15 cellular contexts compared by ENCODE assay signal in the genomic region with DNA sequence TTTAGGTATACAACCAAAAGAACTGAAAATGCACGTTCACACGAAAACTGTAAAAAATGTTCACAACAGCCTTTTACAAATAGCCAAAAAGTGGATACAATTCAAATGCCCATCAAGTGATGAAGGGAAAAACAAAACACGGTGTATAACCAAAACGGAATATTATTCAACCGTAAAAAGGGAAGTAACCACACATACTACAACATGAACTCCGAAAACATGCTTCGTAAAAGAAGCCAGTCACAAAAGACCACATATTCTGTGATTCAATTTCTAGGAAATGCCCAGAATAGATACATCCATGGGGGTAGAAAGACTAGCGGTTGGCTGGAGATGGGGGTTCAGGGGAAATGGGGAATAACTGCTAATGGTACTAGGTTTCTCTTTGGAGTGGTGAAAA.
DNase-seq lines count a peak whose midpoint lies in the region; ATAC-seq and TF ChIP-seq lines count a peak whose summit lies in the region.
"Had no signal": no experiment of that assay in that cellular context is flagged by ENCODE, and none has a peak within 500 bp of the region (broad histone marks: within the 10 kb centered on the region; RNA-seq: fewer than 3 reads in every experiment).

No MANE protein-coding gene starts in this region.

- H3K9me3 Mint-ChIP-seq in memory B cell (no peaks in the 10 kb centered on the region), GM23338 (no peaks in the 10 kb centered on the region)
- no peaks in the 10 kb centered on the region for H3K9me3 Mint-ChIP-seq in activated CD4-positive, alpha-beta T cell treated with anti-CD3 and anti-CD28 coated beads for 36 hours (ENCODE audit: low read depth)

- H3K9ac ChIP-seq in BLaER1 treated with 17β-estradiol and CSF1 and Interleukin-3, amounts not matched to agents 10 nM and 100 nM: no peak overlapping the region
- no peak overlapping the region for H3K9ac ChIP-seq in OCI-LY1 (ENCODE audit: low read length)

- DNase-seq in GM12865 (ENCODE audit: low read depth) (peak; percentile 10), memory B cell (ENCODE audit: low spot score in 2 of 2) (no peak), GM23338 (ENCODE audit: low spot score) (no peak), foreskin keratinocyte (no peak), Kasumi-1 (lab: John Stamatoyannopoulos, UW) (no peak)
- DNase-seq in activated CD4-positive, alpha-beta T cell treated with anti-CD3 and anti-CD28 coated beads for 36 hours: no peak
- DNase-seq: DMS 273 treated with DMSO at 0.1 percent for 48 hours, HCEC 1CT, NCI-H187 treated with DMSO at 0.1 percent for 48 hours, NCI-H2171, NCI-H446 treated with DMSO at 0.1 percent for 48 hours, NCI-H774, SHP77 treated with DMSO at 0.1 percent for 48 hours had no signal

- CTCF ChIA-PET in activated CD4-positive, alpha-beta T cell treated with anti-CD3 and anti-CD28 coated beads for 36 hours (lab: Charles Lee): no interaction called here

- H2AFZ ChIP-seq in OCI-LY1 (ENCODE audit: low read length) (no peak overlapping the region), GM23338 (no peak overlapping the region)

- H3K27me3 ChIP-seq in BLaER1 treated with 17β-estradiol and CSF1 and Interleukin-3, amounts not matched to agents 10 nM and 100 nM: no peaks in the 10 kb centered on the region
- H3K27me3 ChIP-seq in OCI-LY1 (ENCODE audit: insufficient read depth, low read length): no peaks in the 10 kb centered on the region
- no peaks in the 10 kb centered on the region for H3K27me3 ChIP-seq in GM23338 (ENCODE audit: insufficient read depth)
- H3K27me3 ChIP-seq in foreskin keratinocyte: no peaks in the 10 kb centered on the region

- peaks cover 29 to 85% (median 59%) of the 10 kb centered on the region in 10 experiments for H3K4me1 ChIP-seq in BLaER1 treated with 17β-estradiol and CSF1 and Interleukin-3, amounts not matched to agents 10 nM and 100 nM
- H3K4me1 ChIP-seq in OCI-LY1 (ENCODE audit: insufficient read depth, low read length, severe bottlenecking) (peaks cover 22% of the 10 kb centered on the region), GM23338 (ENCODE audit: insufficient read depth) (peaks cover 7% of the 10 kb centered on the region; the same call in 1 of the 2 replicates), foreskin keratinocyte (peaks cover 13% of the 10 kb centered on the region)

- intact Hi-C loops in activated CD4-positive, alpha-beta T cell treated with anti-CD3 and anti-CD28 coated beads for 36 hours (cut with DNase I, micrococcal nuclease): loop anchor here in 1 of 2 experiments (5.0 kb wide), 1 partner anchor 52 kb away; no protein-coding TSS in a partner anchor

- POLR2A ChIA-PET in activated CD4-positive, alpha-beta T cell treated with anti-CD3 and anti-CD28 coated beads for 36 hours (lab: Charles Lee): no interaction called here

- no peak overlapping the region for H3K4me3 ChIP-seq in BLaER1 treated with 17β-estradiol and CSF1 and Interleukin-3, amounts not matched to agents 10 nM and 100 nM
- H3K4me3 ChIP-seq in GM12865 (ENCODE audit: low read depth, low read length): peak overlapping the region; percentile 52
- H3K4me3 ChIP-seq in OCI-LY1 (ENCODE audit: low read depth, low read length, poor library complexity, severe bottlenecking): no peak overlapping the region
- H3K4me3 ChIP-seq in GM23338: no peak overlapping the region

- no peaks in the 10 kb centered on the region for H3K9me2 ChIP-seq in OCI-LY1 (ENCODE audit: low read depth, low read length)
- no peaks in the 10 kb centered on the region for H3K9me2 ChIP-seq in GM23338 (ENCODE audit: insufficient read depth)

- peaks cover 93 to 100% (median 98%) of the 10 kb centered on the region in 11 experiments for H4K20me1 ChIP-seq in BLaER1 treated with 17β-estradiol and CSF1 and Interleukin-3, amounts not matched to agents 10 nM and 100 nM
- H4K20me1 ChIP-seq in OCI-LY1 (ENCODE audit: insufficient read depth, low read length): peaks cover 2% of the 10 kb centered on the region; the same call in 1 of the 2 replicates
- peaks cover 44% of the 10 kb centered on the region for H4K20me1 ChIP-seq in GM23338 (replicated peaks; ENCODE audit: insufficient read depth)

- H3K27ac ChIP-seq in BLaER1 treated with 17β-estradiol and CSF1 and Interleukin-3, amounts not matched to agents 10 nM and 100 nM: peak overlapping the region in 8 of 11 experiments; percentile 6 to 60 (median 29); a peak in 15 of 22 replicates
- H3K27ac ChIP-seq in OCI-LY1 (ENCODE audit: low read depth, low read length, poor library complexity, severe bottlenecking) (no peak overlapping the region), GM23338 (ENCODE audit: low read depth) (no peak overlapping the region), foreskin keratinocyte (no peak overlapping the region)

- H3K4me2 ChIP-seq in BLaER1 treated with 17β-estradiol and CSF1 and Interleukin-3, amounts not matched to agents 10 nM and 100 nM: peak overlapping the region; percentile 21 to 74 (median 47)
- peak overlapping the region; percentile 43 for H3K4me2 ChIP-seq in OCI-LY1 (ENCODE audit: low read length)
- no peak overlapping the region for H3K4me2 ChIP-seq in GM23338

- TF ChIP-seq CTCF in GM12865 (IDR thresholded peaks at IDR 0.05; ENCODE audit: insufficient read depth, low read depth, low read length, missing control alignments) (no peak), OCI-LY1 (IDR thresholded peaks at IDR 0.05; ENCODE audit: low read length) (no peak), GM23338 (conservative IDR thresholded peaks at IDR 0.05; ENCODE audit: low read depth in 2 of 2) (no peak), foreskin keratinocyte (conservative IDR thresholded peaks at IDR 0.05) (no peak)

- ATAC-seq in memory B cell (ENCODE audit: low read depth) (peak; percentile 63), GM23338 (no peak), foreskin keratinocyte (no peak)
- ATAC-seq in activated CD4-positive, alpha-beta T cell treated with anti-CD3 and anti-CD28 coated beads for 36 hours: no peak

- H3K4me1 Mint-ChIP-seq in memory B cell (peaks cover 33% of the 10 kb centered on the region), GM23338 (peaks cover 20% of the 10 kb centered on the region)
- peaks cover 51% of the 10 kb centered on the region for H3K4me1 Mint-ChIP-seq in activated CD4-positive, alpha-beta T cell treated with anti-CD3 and anti-CD28 coated beads for 36 hours

- H3K36me3 ChIP-seq in BLaER1 treated with 17β-estradiol and CSF1 and Interleukin-3, amounts not matched to agents 10 nM and 100 nM: peaks cover 1 to 67% (median 47%) of the 10 kb centered on the region in 11 experiments; a peak in 20 of 22 replicates
- H3K36me3 ChIP-seq in OCI-LY1 (ENCODE audit: insufficient read depth, low read length) (peaks cover 4% of the 10 kb centered on the region; the same call in 1 of the 2 replicates), GM23338 (ENCODE audit: insufficient read depth) (no peaks in the 10 kb centered on the region)

- no peaks in the 10 kb centered on the region; a peak in 1 of 22 replicates for H3K9me3 ChIP-seq in BLaER1 treated with 17β-estradiol and CSF1 and Interleukin-3, amounts not matched to agents 10 nM and 100 nM (replicated peaks in 1 of 11)
- no peaks in the 10 kb centered on the region for H3K9me3 ChIP-seq in OCI-LY1 (ENCODE audit: low read length)

- H3K4me3 Mint-ChIP-seq in memory B cell (peak overlapping the region; percentile 74), GM23338 (no peak overlapping the region)
- H3K4me3 Mint-ChIP-seq in activated CD4-positive, alpha-beta T cell treated with anti-CD3 and anti-CD28 coated beads for 36 hours: no peak overlapping the region

- H3K27me3 Mint-ChIP-seq in memory B cell (no peaks in the 10 kb centered on the region), GM23338 (ENCODE audit: insufficient read depth, low read depth, poor library complexity) (peaks cover 3% of the 10 kb centered on the region)
- no peaks in the 10 kb centered on the region for H3K27me3 Mint-ChIP-seq in activated CD4-positive, alpha-beta T cell treated with anti-CD3 and anti-CD28 coated beads for 36 hours

- peaks cover 37% of the 10 kb centered on the region for H3K79me2 ChIP-seq in OCI-LY1 (ENCODE audit: insufficient read depth, low read length)
- peaks cover 95% of the 10 kb centered on the region for H3K79me2 ChIP-seq in GM23338 (replicated peaks; ENCODE audit: insufficient read depth)

- H3K36me3 Mint-ChIP-seq in memory B cell: peaks cover 11% of the 10 kb centered on the region
- H3K36me3 Mint-ChIP-seq in GM23338 (ENCODE audit: low read depth): no peaks in the 10 kb centered on the region
- peaks cover 7% of the 10 kb centered on the region for H3K36me3 Mint-ChIP-seq in activated CD4-positive, alpha-beta T cell treated with anti-CD3 and anti-CD28 coated beads for 36 hours (ENCODE audit: low read depth)

- H3K27ac Mint-ChIP-seq in memory B cell (peak overlapping the region; percentile 89), GM23338 (no peak overlapping the region)
- H3K27ac Mint-ChIP-seq in activated CD4-positive, alpha-beta T cell treated with anti-CD3 and anti-CD28 coated beads for 36 hours: no peak overlapping the region

- H3F3A ChIP-seq in OCI-LY1 (ENCODE audit: insufficient read depth, low read length): no peaks in the 10 kb centered on the region
- no peaks in the 10 kb centered on the region for H3F3A ChIP-seq in GM23338 (replicated peaks; ENCODE audit: low read depth)

TF ChIP-seq in GM23338, 12 proteins besides CTCF, POLR2A, EP300 and RAD21 (continues in another document):
- TF ChIP-seq EZH2phosphoT487 (IDR thresholded peaks at IDR 0.05; ENCODE audit: unreplicated experiment): no peak

Comparison
In these comparisons a context has a peak if more than half of its experiments do, and no peak if none do; other contexts are left out.
1. H3K27ac ChIP-seq: peak in BLaER1 treated with 17β-estradiol and CSF1 and Interleukin-3, amounts not matched to agents 10 nM and 100 nM (8 of 11); none in OCI-LY1 (single experiment), GM23338 (single experiment) and foreskin keratinocyte (single experiment).